ENCODE assay signal across 21 cellular contexts in genomic region chr19:32313866-32314265, GRCh38. TPM values are rescaled to one million over a fixed set of nuclear protein-coding genes. Genes with fewer than 3 reads are reported as not detected.
DNase-seq lines count a peak whose midpoint lies in the region; ATAC-seq, FAIRE-seq and TF ChIP-seq lines count a peak whose summit lies in the region.
"Had no signal": no experiment of that assay in that cellular context is flagged by ENCODE, and none has a peak within 500 bp of the region (broad histone marks: within the 10 kb centered on the region; RNA-seq: fewer than 3 reads in every experiment).

No MANE protein-coding gene starts in this region.

- no peak overlapping the region for H3K4me3 ChIP-seq in A549
- peak overlapping the region; percentile 15; the same call in 1 of the 2 replicates for H3K4me3 ChIP-seq in SK-N-MC
- H3K4me3 ChIP-seq in retinal pigment epithelial cell (ENCODE audit: low read length): no peak overlapping the region

- no peaks in the 10 kb centered on the region for H3K36me3 ChIP-seq in SK-N-MC (ENCODE audit: insufficient read depth, low read length)

- TF ChIP-seq EP300 in A549 (IDR thresholded peaks at IDR 0.05): no peak

- peak; percentile 49 for FAIRE-seq in A549 (lab: Jason Lieb, UNC)
- FAIRE-seq: GM18507 had no signal

- POLR2A ChIA-PET in A549 (lab: Yijun Ruan, JAX): no interaction called here

- TF ChIP-seq RAD21 in A549 (conservative IDR thresholded peaks at IDR 0.05 in 1 of 2, IDR thresholded peaks at IDR 0.05 in 1 of 2): no peak

- no peak for TF ChIP-seq POLR2A in A549 (IDR thresholded peaks at IDR 0.05; ENCODE audit: low read length)

- no peak overlapping the region for H3K9ac ChIP-seq in SK-N-MC (ENCODE audit: insufficient read length)

- CTCF ChIA-PET in A549 (lab: Yijun Ruan, JAX): interaction anchor here (0.8 to 1.6 kb wide), 8 partner anchors 10 to 1631 kb away, joined by 3 to 7 read pairs (median 4); no protein-coding TSS in a partner anchor

- no peak for TF ChIP-seq CTCF in A549 (IDR thresholded peaks at IDR 0.05)
- no peak for TF ChIP-seq CTCF in retinal pigment epithelial cell (conservative IDR thresholded peaks at IDR 0.05; ENCODE audit: low read depth, low read length)

- H3K9me3 ChIP-seq in A549 (no peaks in the 10 kb centered on the region), SK-N-MC (ENCODE audit: low read depth, low read length) (no peaks in the 10 kb centered on the region)

- ATAC-seq in A549: no peak; a peak in 1 of 6 replicates
- ATAC-seq: HCT116 had no signal

- H3K4me1 ChIP-seq in A549: no peaks in the 10 kb centered on the region

- WGBS in A549 (ENCODE audit: missing lambda C conversion rate): 75% methylated on average over 3 of the region's 3 CpGs

- no peak overlapping the region for H3K4me2 ChIP-seq in A549

- H3K27ac ChIP-seq in A549: no peak overlapping the region
- peak overlapping the region; percentile 54 for H3K27ac ChIP-seq in SK-N-MC
- H3K27ac ChIP-seq: 22Rv1, RWPE1 had no signal

- DNase-seq in A549 (ENCODE audit: low read depth in 1 of 2, low spot score in 1 of 2) (no peak), SK-N-MC (ENCODE audit: low read depth, low spot score) (no peak), foreskin melanocyte (peak; percentile 90), retinal pigment epithelial cell (ENCODE audit: low read depth) (peak; percentile 55), iPS-NIHi11 (ENCODE audit: low spot score) (no peak), RKO (ENCODE audit: low spot score) (no peak)
- DNase-seq in activated CD4-positive, CD25-positive, alpha-beta regulatory T cell (lab: John Stamatoyannopoulos, UW): no peak
- DNase-seq: DMS153, NCI-H1092, NCI-H1417 treated with DMSO at 0.1 percent for 48 hours, NCI-H187, NCI-H2081 treated with DMSO at 0.1 percent for 48 hours, NCI-H2171, NCI-H226, NCI-H510A, NCI-H69, SHP77 had no signal

TF ChIP-seq in A549, 52 proteins besides CTCF, POLR2A, EP300 and RAD21:
- TF ChIP-seq GATA3 (IDR thresholded peaks at IDR 0.05; ENCODE audit: borderline replicate concordance) (no peak), NFE2L2 (conservative IDR thresholded peaks at IDR 0.05; ENCODE audit: low read length) (no peak), CEBPB (IDR thresholded peaks at IDR 0.05) (no peak), REST (IDR thresholded peaks at IDR 0.05) (no peak), HOXA7 (CRISPR knock-in tag; IDR thresholded peaks at IDR 0.05) (no peak), RFX5 (IDR thresholded peaks at IDR 0.05) (no peak), CHD2 (IDR thresholded peaks at IDR 0.05; ENCODE audit: low read length, partially characterized antibody) (no peak), ELK1 (IDR thresholded peaks at IDR 0.05; ENCODE audit: low read depth, low read length) (no peak), SMC3 (IDR thresholded peaks at IDR 0.05) (no peak), FOXS1 (CRISPR knock-in tag; IDR thresholded peaks at IDR 0.05) (no peak), HDAC2 (IDR thresholded peaks at IDR 0.05) (no peak), RNF2 (IDR thresholded peaks at IDR 0.05; ENCODE audit: borderline replicate concordance, low read depth) (no peak), PBX3 (IDR thresholded peaks at IDR 0.05) (no peak), MAZ (IDR thresholded peaks at IDR 0.05; ENCODE audit: borderline replicate concordance, low read depth, low read length) (no peak), MAX (IDR thresholded peaks at IDR 0.05) (no peak), NR3C1 (IDR thresholded peaks at IDR 0.05) (no peak), POLR2AphosphoS2 (conservative IDR thresholded peaks at IDR 0.05; ENCODE audit: low read length) (no peak), ZNF302 (CRISPR knock-in tag; IDR thresholded peaks at IDR 0.05) (no peak)

RNA-seq across cellular contexts. Expression of gene ZNF507, which starts 31.5 kb away (rescaled TPM):
- 49.8 and 50.1 TPM in 2 replicates for polyA plus RNA-seq in A549 (2011; rRNA removed)
- polyA plus RNA-seq in A549 (2012; cell fraction: cytosol; rRNA removed): 11.6 and 12.2 TPM in 2 replicates
- polyA plus RNA-seq in A549 (2012; cell fraction: nucleus; rRNA removed): 8.4 and 11.3 TPM in 2 replicates
- 14.0 to 14.9 TPM (median 14.6 TPM) in 3 replicates for polyA plus RNA-seq in A549 (2017; fragmentation: RNase III; extraction: RNeasy Plus Mini Kit Qiagen cat#74134 plus additional on column Dnase treatment)
- 40.2 and 42.9 TPM in 2 replicates for polyA minus RNA-seq in A549 (2011; rRNA and poly(A)+ RNA removed)

Comparison
In these comparisons a context has a peak if more than half of its experiments do, and no peak if none do; other contexts are left out.
1. DNase-seq: peak in foreskin melanocyte (single experiment) and retinal pigment epithelial cell (single experiment); none in A549 (0 of 2), SK-N-MC (single experiment), iPS-NIHi11 (single experiment), RKO (single experiment) and activated CD4-positive, CD25-positive, alpha-beta regulatory T cell (0 of 4).